ENCODE assay signal across 10 cellular contexts in genomic region chr12:105783983-105784947, GRCh38.
DNase-seq lines count a peak whose midpoint lies in the region; ATAC-seq lines count a peak whose summit lies in the region.
"Had no signal": no experiment of that assay in that cellular context is flagged by ENCODE, and none has a peak within 500 bp of the region (broad histone marks: within the 10 kb centered on the region; RNA-seq: fewer than 3 reads in every experiment).

No MANE protein-coding gene starts in this region.

- H3K4me1 Mint-ChIP-seq in activated naive CD8-positive, alpha-beta T cell treated with anti-CD3 and anti-CD28 coated beads for 36 hours = peaks cover 3% of the 10 kb centered on the region
- H3K4me1 Mint-ChIP-seq in CD8-positive, alpha-beta memory T cell = peaks cover 0 to 5% (median 3%) of the 10 kb centered on the region in 3 donors

- H3K27ac ChIP-seq in CD8-positive, alpha-beta memory T cell (ENCODE audit: low read depth, low read length) = no peak overlapping the region
- H3K27ac ChIP-seq: thoracic aorta had no signal

- H3K27me3 Mint-ChIP-seq in activated naive CD8-positive, alpha-beta T cell treated with anti-CD3 and anti-CD28 coated beads for 36 hours = peaks cover 4% of the 10 kb centered on the region
- H3K27me3 Mint-ChIP-seq in CD8-positive, alpha-beta memory T cell = peaks cover 3 to 13% of the 10 kb centered on the region in 2 donors

- H3K27me3 ChIP-seq in CD8-positive, alpha-beta memory T cell (ENCODE audit: insufficient read depth, low read length, poor library complexity, severe bottlenecking) = no peaks in the 10 kb centered on the region

- H3K4me3 ChIP-seq in CD8-positive, alpha-beta memory T cell (ENCODE audit: low read length) = no peak overlapping the region
- H3K4me3 ChIP-seq: thoracic aorta had no signal

- H3K9me3 ChIP-seq in CD8-positive, alpha-beta memory T cell (ENCODE audit: low read length) = no peaks in the 10 kb centered on the region
- H3K9me3 ChIP-seq: thoracic aorta had no signal

- no peaks in the 10 kb centered on the region for H3K4me1 ChIP-seq in CD8-positive, alpha-beta memory T cell (ENCODE audit: insufficient read depth, low read length)

- CTCF ChIA-PET in CD8-positive, alpha-beta memory T cell (lab: Charles Lee) = no interaction called here

- no peaks in the 10 kb centered on the region for H3K36me3 Mint-ChIP-seq in activated naive CD8-positive, alpha-beta T cell treated with anti-CD3 and anti-CD28 coated beads for 36 hours
- no peaks in the 10 kb centered on the region for H3K36me3 Mint-ChIP-seq in CD8-positive, alpha-beta memory T cell

- H3K4me3 Mint-ChIP-seq in activated naive CD8-positive, alpha-beta T cell treated with anti-CD3 and anti-CD28 coated beads for 36 hours = peak overlapping the region; percentile 32
- H3K4me3 Mint-ChIP-seq in CD8-positive, alpha-beta memory T cell = peak overlapping the region in 1 of 7 donors; percentile 28

- no peaks in the 10 kb centered on the region for H3K9me3 Mint-ChIP-seq in activated naive CD8-positive, alpha-beta T cell treated with anti-CD3 and anti-CD28 coated beads for 36 hours
- H3K9me3 Mint-ChIP-seq in CD8-positive, alpha-beta memory T cell = peaks cover 0 to 5% (median 0%) of the 10 kb centered on the region in 5 donors

- peak; percentile 9 for DNase-seq in Daoy (ENCODE audit: low read depth)
- no peak for DNase-seq in activated naive CD8-positive, alpha-beta T cell treated with anti-CD3 and anti-CD28 coated beads for 36 hours
- DNase-seq in CD8-positive, alpha-beta memory T cell = no peak
- no peak for DNase-seq in nucleus accumbens (lab: John Stamatoyannopoulos, UW)
- no peak for DNase-seq in COLO668 (lab: John Stamatoyannopoulos, UW; ENCODE audit: unreplicated experiment)
- no peak for DNase-seq in DMS153 treated with DMSO at 0.1 percent for 48 hours (lab: John Stamatoyannopoulos, UW; ENCODE audit: unreplicated experiment)
- DNase-seq: stimulated activated CD4-positive, alpha-beta T cell treated with anti-CD3 and anti-CD28 coated beads, Interleukin-15, amount 100 ng/mL, for 24 hours had no signal

- ATAC-seq in GM19324 (IDR thresholded peaks at IDR 0.05; ENCODE audit: low FRiP score, unreplicated experiment) = peak; percentile 68
- ATAC-seq in HG03159 (IDR thresholded peaks at IDR 0.05; ENCODE audit: unreplicated experiment) = peak; percentile 86

- no peaks in the 10 kb centered on the region for H3K36me3 ChIP-seq in CD8-positive, alpha-beta memory T cell (ENCODE audit: insufficient read depth, low read length)
- H3K36me3 ChIP-seq: thoracic aorta had no signal

- POLR2A ChIA-PET in CD8-positive, alpha-beta memory T cell (lab: Charles Lee) = no interaction called here

- no peak overlapping the region for H3K27ac Mint-ChIP-seq in activated naive CD8-positive, alpha-beta T cell treated with anti-CD3 and anti-CD28 coated beads for 36 hours
- no peak overlapping the region for H3K27ac Mint-ChIP-seq in CD8-positive, alpha-beta memory T cell
